In the genomic region with DNA sequence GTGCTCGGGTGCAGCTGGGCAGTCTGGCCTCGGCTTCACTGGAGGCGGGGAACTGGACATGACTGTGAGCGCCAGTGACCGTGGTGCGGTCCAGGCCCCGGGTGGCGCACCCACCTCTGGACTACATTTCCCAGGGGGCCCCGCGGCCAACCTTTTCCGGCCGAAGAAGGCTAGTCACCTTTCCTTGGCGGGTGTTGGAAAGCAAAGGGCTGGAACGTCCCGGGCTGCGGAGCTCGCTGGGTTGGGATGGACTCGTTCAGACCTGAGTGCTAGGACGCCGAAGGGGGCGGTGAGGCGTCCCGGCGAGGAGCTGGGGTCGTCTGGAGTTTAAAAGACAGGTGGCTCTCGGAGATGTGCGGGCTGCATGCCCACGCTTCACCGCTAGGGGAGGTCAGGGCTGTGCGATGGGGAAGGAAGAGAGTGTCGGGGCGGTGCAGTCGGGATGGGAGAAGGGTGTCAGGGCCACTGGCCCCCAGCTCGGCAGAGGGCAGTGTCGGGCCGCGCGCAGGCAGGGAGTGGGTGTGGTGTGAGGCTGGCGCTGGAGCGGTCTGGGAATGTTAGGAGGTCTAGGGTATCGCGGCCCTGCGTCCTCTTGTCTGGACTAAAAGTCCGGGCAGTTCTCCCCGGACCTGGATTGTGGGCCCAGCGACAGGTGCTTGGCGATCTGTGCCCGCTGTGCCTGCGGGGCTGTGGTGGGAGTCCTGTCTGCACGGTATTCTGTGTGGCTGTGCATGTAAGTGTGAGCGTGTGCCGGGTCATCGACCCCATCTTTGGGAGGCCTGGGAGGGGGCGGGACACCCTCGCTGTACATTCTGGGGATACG, we compare ENCODE assay signal across 1 cellular context.
TF ChIP-seq lines count a peak whose summit lies in the region.

No MANE protein-coding gene starts in this region.

TF ChIP-seq in IMR-90, 13 proteins besides CTCF, POLR2A, EP300 and RAD21 (continued from another document):
- TF ChIP-seq MXI1 (IDR thresholded peaks at IDR 0.05; ENCODE audit: borderline replicate concordance, low read depth, low read length) = no peak
- TF ChIP-seq RFX5 (IDR thresholded peaks at IDR 0.05; ENCODE audit: low read depth, low read length) = no peak
- TF ChIP-seq, protein P1, sequence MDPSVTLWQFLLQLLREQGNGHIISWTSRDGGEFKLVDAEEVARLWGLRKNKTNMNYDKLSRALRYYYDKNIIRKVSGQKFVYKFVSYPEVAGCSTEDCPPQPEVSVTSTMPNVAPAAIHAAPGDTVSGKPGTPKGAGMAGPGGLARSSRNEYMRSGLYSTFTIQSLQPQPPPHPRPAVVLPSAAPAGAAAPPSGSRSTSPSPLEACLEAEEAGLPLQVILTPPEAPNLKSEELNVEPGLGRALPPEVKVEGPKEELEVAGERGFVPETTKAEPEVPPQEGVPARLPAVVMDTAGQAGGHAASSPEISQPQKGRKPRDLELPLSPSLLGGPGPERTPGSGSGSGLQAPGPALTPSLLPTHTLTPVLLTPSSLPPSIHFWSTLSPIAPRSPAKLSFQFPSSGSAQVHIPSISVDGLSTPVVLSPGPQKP (IDR thresholded peaks at IDR 0.05; ENCODE audit: borderline replicate concordance, low read depth, low read length) = no peak
- no peak; the same call in 1 of the 2 replicates for TF ChIP-seq MAZ (IDR thresholded peaks at IDR 0.05; ENCODE audit: borderline replicate concordance, low read depth, low read length)
- no peak for TF ChIP-seq USF2 (IDR thresholded peaks at IDR 0.05; ENCODE audit: low read depth, low read length)
- TF ChIP-seq RCOR1 (IDR thresholded peaks at IDR 0.05; ENCODE audit: insufficient replicate concordance, low read length) = no peak
- TF ChIP-seq CEBPB (IDR thresholded peaks at IDR 0.05; ENCODE audit: low read depth, low read length) = no peak
